In genomic region chr6:1461207-1461606, GRCh38 we compare ENCODE assay signal across 21 cellular contexts.
DNase-seq lines count a peak whose midpoint lies in the region; ATAC-seq and TF ChIP-seq lines count a peak whose summit lies in the region.
"Had no signal": no experiment of that assay in that cellular context is flagged by ENCODE, and none has a peak within 500 bp of the region (broad histone marks: within the 10 kb centered on the region; RNA-seq: fewer than 3 reads in every experiment).

No MANE protein-coding gene starts in this region.

- H3K27ac ChIP-seq in HCT116 (ENCODE audit: low read depth, low read length), result no peak overlapping the region
- H3K27ac ChIP-seq: dorsolateral prefrontal cortex, gastroesophageal sphincter, neutrophil, right lobe of liver, upper lobe of left lung had no signal

- no peaks in the 10 kb centered on the region for H3K79me2 ChIP-seq in HCT116 (ENCODE audit: insufficient read depth, low read length)

- H3K27me3 Mint-ChIP-seq in activated naive CD8-positive, alpha-beta T cell treated with anti-CD3 and anti-CD28 coated beads for 36 hours, result peaks cover 17% of the 10 kb centered on the region

- ATAC-seq in HCT116, result no peak
- ATAC-seq in GM21390 (IDR thresholded peaks at IDR 0.05; ENCODE audit: unreplicated experiment), result no peak
- ATAC-seq in GM21360 (IDR thresholded peaks at IDR 0.05; ENCODE audit: unreplicated experiment), result no peak
- ATAC-seq: gastroesophageal sphincter, right lobe of liver had no signal

- CTCF ChIA-PET in HCT116 (lab: Charles Lee), result no interaction called here

- no peaks in the 10 kb centered on the region for H3K27me3 ChIP-seq in HCT116 (ENCODE audit: insufficient read depth, low read length)
- H3K27me3 ChIP-seq: dorsolateral prefrontal cortex, gastroesophageal sphincter, right lobe of liver, upper lobe of left lung had no signal

- TF ChIP-seq CTCF in HCT116 (IDR thresholded peaks at IDR 0.05 in 2 of 3, conservative IDR thresholded peaks at IDR 0.05 in 1 of 3; ENCODE audit: borderline replicate concordance in 1 of 3, insufficient read depth in 1 of 3, low read depth in 2 of 3, low read length in 2 of 3) (no peak), fibroblast of the aortic adventitia (IDR thresholded peaks at IDR 0.05; ENCODE audit: insufficient read depth, low read length) (no peak)

- RAD21 ChIA-PET in HCT116 (lab: Charles Lee; ENCODE audit: low non-redundant PET in 1 of 2, low total read pairs in 2 of 2, uncharacterized antibody in 2 of 2, unreplicated experiment in 2 of 2), result no interaction called here

- no peak for TF ChIP-seq POLR2A in HCT116 (IDR thresholded peaks at IDR 0.05; ENCODE audit: borderline replicate concordance, extremely low read depth, insufficient read depth, insufficient read length)

- H2AFZ ChIP-seq in HCT116 (ENCODE audit: low read depth, low read length, poor library complexity, severe bottlenecking), result no peak overlapping the region

- H3K27ac Mint-ChIP-seq in activated naive CD8-positive, alpha-beta T cell treated with anti-CD3 and anti-CD28 coated beads for 36 hours, result no peak overlapping the region
- H3K27ac Mint-ChIP-seq: activated CD4-positive, alpha-beta memory T cell treated with anti-CD3 and anti-CD28 coated beads for 36 hours had no signal

- no peaks in the 10 kb centered on the region for H3K4me1 Mint-ChIP-seq in activated naive CD8-positive, alpha-beta T cell treated with anti-CD3 and anti-CD28 coated beads for 36 hours

- intact Hi-C loops in HCT116 (cut with micrococcal nuclease), result no loop called here

- peak; percentile 38 for DNase-seq in ACHN
- no peak for DNase-seq in HCT116 (ENCODE audit: low read depth, low spot score)
- DNase-seq in SKM-1 treated with dmso at 0.1 percent for 144 hours (lab: John Stamatoyannopoulos, UW; ENCODE audit: unreplicated experiment), result peak; percentile 2
- DNase-seq in fibroblast of the aortic adventitia (ENCODE audit: low read depth), result peak; percentile 94
- no peak for DNase-seq in activated naive CD8-positive, alpha-beta T cell treated with anti-CD3 and anti-CD28 coated beads for 36 hours
- no peak for DNase-seq in NCI-H1105 (lab: John Stamatoyannopoulos, UW)
- DNase-seq: activated CD4-positive, alpha-beta memory T cell treated with anti-CD3 and anti-CD28 coated beads for 36 hours; anterior cingulate cortex; dorsolateral prefrontal cortex; mesendoderm; NCI-H1930; NCI-H526 treated with DMSO at 0.1 percent for 48 hours; SHP77 treated with DMSO at 0.1 percent for 48 hours; stimulated activated CD4-positive, alpha-beta T cell treated with anti-CD3 and anti-CD28 coated beads, Interleukin-4, amount 100 ng/mL, for 24 hours; upper lobe of left lung had no signal

- POLR2A ChIA-PET in HCT116 (lab: Charles Lee), result no interaction called here

- H3K9ac ChIP-seq in HCT116 (ENCODE audit: low read length), result no peak overlapping the region

- H3K9me2 ChIP-seq in HCT116 (ENCODE audit: insufficient read depth), result no peaks in the 10 kb centered on the region

- no peaks in the 10 kb centered on the region for H3K36me3 Mint-ChIP-seq in activated naive CD8-positive, alpha-beta T cell treated with anti-CD3 and anti-CD28 coated beads for 36 hours
- H3K36me3 Mint-ChIP-seq: activated CD4-positive, alpha-beta memory T cell treated with anti-CD3 and anti-CD28 coated beads for 36 hours had no signal

- in situ Hi-C loops in ACHN (cut with HindIII; ENCODE audit: low pct_ligation_motif_present, low pct_unique_long_range_greater_than_20kb, low sequenced_read_pairs), result no loop called here

- H3K36me3 ChIP-seq in HCT116 (ENCODE audit: control insufficient read depth in 1 of 2, insufficient read depth in 2 of 2, low read length in 2 of 2), result no peaks in the 10 kb centered on the region
- H3K36me3 ChIP-seq: gastroesophageal sphincter, HAP-1, neutrophil, right lobe of liver, upper lobe of left lung had no signal

- peak overlapping the region; percentile 13; the same call in 1 of the 2 replicates for H3K4me2 ChIP-seq in HCT116 (ENCODE audit: low read length)

- no TSS peak for BruUV-seq in HCT116 (replicated peaks; lab: Mats Ljungman, UMichigan)

- H3K9me3 Mint-ChIP-seq in activated naive CD8-positive, alpha-beta T cell treated with anti-CD3 and anti-CD28 coated beads for 36 hours, result no peaks in the 10 kb centered on the region
- H3K9me3 Mint-ChIP-seq: activated CD4-positive, alpha-beta memory T cell treated with anti-CD3 and anti-CD28 coated beads for 36 hours had no signal

- H3K4me1 ChIP-seq in HCT116 (ENCODE audit: control insufficient read depth in 1 of 2, insufficient read depth in 2 of 2, low read length in 2 of 2), result peaks cover 0 to 4% of the 10 kb centered on the region in 2 experiments; a peak in 2 of 4 replicates
- H3K4me1 ChIP-seq: gastroesophageal sphincter, right lobe of liver had no signal

- H3K4me3 ChIP-seq in HCT116 (replicated peaks in 1 of 2; ENCODE audit: low read depth in 1 of 2, low read length in 2 of 2), result no peak overlapping the region
- H3K4me3 ChIP-seq in fibroblast of the aortic adventitia (ENCODE audit: low read depth, low read length), result no peak overlapping the region
- H3K4me3 ChIP-seq: dorsolateral prefrontal cortex, gastroesophageal sphincter, HAP-1, right lobe of liver, upper lobe of left lung had no signal

- no peak for TF ChIP-seq RAD21 in HCT116 (IDR thresholded peaks at IDR 0.05; ENCODE audit: low read depth)

- H3K9me3 ChIP-seq in HCT116 (ENCODE audit: control insufficient read depth in 1 of 2, insufficient read depth in 1 of 2, low read depth in 1 of 2, low read length in 2 of 2), result no peaks in the 10 kb centered on the region
- H3K9me3 ChIP-seq: gastroesophageal sphincter, HAP-1, neutrophil, right lobe of liver, upper lobe of left lung had no signal

- H4K20me1 ChIP-seq in HCT116 (ENCODE audit: insufficient read depth), result no peaks in the 10 kb centered on the region

- no peak overlapping the region for H3K4me3 Mint-ChIP-seq in activated naive CD8-positive, alpha-beta T cell treated with anti-CD3 and anti-CD28 coated beads for 36 hours
- H3K4me3 Mint-ChIP-seq: activated CD4-positive, alpha-beta memory T cell treated with anti-CD3 and anti-CD28 coated beads for 36 hours had no signal

TF ChIP-seq in HCT116, 20 proteins besides CTCF, POLR2A, EP300 and RAD21:
- TF ChIP-seq YY1 (IDR thresholded peaks at IDR 0.05; ENCODE audit: extremely low read depth, insufficient replicate concordance, low read depth, low read length) (no peak), ATF3 (IDR thresholded peaks at IDR 0.05) (no peak), ELF1 (IDR thresholded peaks at IDR 0.05; ENCODE audit: borderline replicate concordance, low read depth) (no peak), EZH2phosphoT487 (IDR thresholded peaks at IDR 0.05; ENCODE audit: borderline replicate concordance) (no peak), POLR2AphosphoS5 (IDR thresholded peaks at IDR 0.05; ENCODE audit: low read depth, low read length) (no peak), SIN3A (IDR thresholded peaks at IDR 0.05; ENCODE audit: low read depth) (no peak), TCF7L2 (IDR thresholded peaks at IDR 0.05; ENCODE audit: borderline replicate concordance, extremely low read depth, insufficient read depth, insufficient read length) (no peak), SP1 (IDR thresholded peaks at IDR 0.05; ENCODE audit: low read depth) (no peak), CBX3 (IDR thresholded peaks at IDR 0.05; ENCODE audit: low read depth) (no peak), SRF (IDR thresholded peaks at IDR 0.05; ENCODE audit: low read depth) (no peak), CEBPB (IDR thresholded peaks at IDR 0.05; ENCODE audit: low read depth) (no peak), JUND (IDR thresholded peaks at IDR 0.05) (no peak), EGR1 (IDR thresholded peaks at IDR 0.05; ENCODE audit: low read depth) (no peak), ZFX (IDR thresholded peaks at IDR 0.05) (no peak), EZH2 (IDR thresholded peaks at IDR 0.05) (no peak)
- TF ChIP-seq, protein P1, sequence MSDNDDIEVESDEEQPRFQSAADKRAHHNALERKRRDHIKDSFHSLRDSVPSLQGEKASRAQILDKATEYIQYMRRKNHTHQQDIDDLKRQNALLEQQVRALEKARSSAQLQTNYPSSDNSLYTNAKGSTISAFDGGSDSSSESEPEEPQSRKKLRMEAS (IDR thresholded peaks at IDR 0.05), result no peak

Comparison
In these comparisons a context has a peak if more than half of its experiments do, and no peak if none do; other contexts are left out.
1. DNase-seq: peak in ACHN (single experiment), SKM-1 treated with dmso at 0.1 percent for 144 hours (single experiment) and fibroblast of the aortic adventitia (single experiment); none in HCT116 (single experiment), activated naive CD8-positive, alpha-beta T cell treated with anti-CD3 and anti-CD28 coated beads for 36 hours (single experiment) and NCI-H1105 (single experiment).